ENCODE assay signal across 1 cellular context in genomic region chr5:173053041-173053440, GRCh38.
TF ChIP-seq lines count a peak whose summit lies in the region.

No MANE protein-coding gene starts in this region.

TF ChIP-seq in IMR-90, 13 proteins besides CTCF, POLR2A, EP300 and RAD21:
- TF ChIP-seq RFX5 (IDR thresholded peaks at IDR 0.05; ENCODE audit: low read depth, low read length) (no peak), CHD1 (IDR thresholded peaks at IDR 0.05; ENCODE audit: low read depth, low read length) (no peak), SMC3 (IDR thresholded peaks at IDR 0.05; ENCODE audit: low read depth, low read length) (no peak), CEBPB (IDR thresholded peaks at IDR 0.05; ENCODE audit: low read depth, low read length) (no peak), RCOR1 (IDR thresholded peaks at IDR 0.05; ENCODE audit: insufficient replicate concordance, low read length) (no peak), NFE2L2 (IDR thresholded peaks at IDR 0.05; ENCODE audit: low read depth, low read length) (no peak), BHLHE40 (IDR thresholded peaks at IDR 0.05; ENCODE audit: low read depth, low read length) (no peak), MAZ (IDR thresholded peaks at IDR 0.05; ENCODE audit: borderline replicate concordance, low read depth, low read length) (no peak), MXI1 (IDR thresholded peaks at IDR 0.05; ENCODE audit: borderline replicate concordance, low read depth, low read length) (no peak), MAFK (IDR thresholded peaks at IDR 0.05; ENCODE audit: low read depth, low read length) (no peak)
- TF ChIP-seq, protein P1, sequence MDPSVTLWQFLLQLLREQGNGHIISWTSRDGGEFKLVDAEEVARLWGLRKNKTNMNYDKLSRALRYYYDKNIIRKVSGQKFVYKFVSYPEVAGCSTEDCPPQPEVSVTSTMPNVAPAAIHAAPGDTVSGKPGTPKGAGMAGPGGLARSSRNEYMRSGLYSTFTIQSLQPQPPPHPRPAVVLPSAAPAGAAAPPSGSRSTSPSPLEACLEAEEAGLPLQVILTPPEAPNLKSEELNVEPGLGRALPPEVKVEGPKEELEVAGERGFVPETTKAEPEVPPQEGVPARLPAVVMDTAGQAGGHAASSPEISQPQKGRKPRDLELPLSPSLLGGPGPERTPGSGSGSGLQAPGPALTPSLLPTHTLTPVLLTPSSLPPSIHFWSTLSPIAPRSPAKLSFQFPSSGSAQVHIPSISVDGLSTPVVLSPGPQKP (IDR thresholded peaks at IDR 0.05; ENCODE audit: borderline replicate concordance, low read depth, low read length) = no peak
